In the genomic region with DNA sequence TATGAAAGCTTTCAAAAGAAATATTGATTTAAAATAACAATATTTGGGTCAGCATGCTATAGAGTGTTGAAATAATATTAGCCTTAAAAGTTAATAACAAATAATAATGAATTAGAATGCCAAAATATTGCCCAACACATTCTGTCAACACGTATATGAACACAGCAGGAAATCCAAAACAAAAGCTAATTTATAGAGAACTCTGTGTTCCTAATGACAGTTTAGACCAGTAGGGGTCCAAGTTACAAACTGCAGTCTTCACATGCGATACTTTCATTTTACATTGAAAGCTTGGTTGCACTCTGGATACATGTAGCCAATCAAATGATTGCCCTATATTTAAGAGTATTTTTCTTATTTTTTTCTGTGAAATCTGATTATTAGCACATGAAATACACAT, we compare ENCODE assay signal across 11 cellular contexts.
A peak's percentile ranks its signal among the peaks of the same experiment; 100 is the strongest.
DNase-seq lines count a peak whose midpoint lies in the region; ATAC-seq, FAIRE-seq and TF ChIP-seq lines count a peak whose summit lies in the region.
"Had no signal": no experiment of that assay in that cellular context is flagged by ENCODE, and none has a peak within 500 bp of the region (broad histone marks: within the 10 kb centered on the region; RNA-seq: fewer than 3 reads in every experiment).

No MANE protein-coding gene starts in this region.

- H3K36me3 ChIP-seq in cardiac muscle cell (no peaks in the 10 kb centered on the region), heart left ventricle (no peaks in the 10 kb centered on the region)
- H3K36me3 ChIP-seq: gastroesophageal sphincter, ovary had no signal

- no peak for ATAC-seq in heart left ventricle
- peak; percentile 59 for ATAC-seq in HG03558 (IDR thresholded peaks at IDR 0.05; ENCODE audit: extremely low read depth, unreplicated experiment)
- ATAC-seq: gastroesophageal sphincter had no signal

- TF ChIP-seq POLR2A in heart left ventricle (IDR thresholded peaks at IDR 0.05): no peak

- H3K27me3 Mint-ChIP-seq in chondrocyte (ENCODE audit: low read depth): no peaks in the 10 kb centered on the region

- intact Hi-C loops in heart left ventricle (cut with DNase I): loop anchor here in 2 of 10 donors (5.0 to 10.0 kb wide), 2 partner anchors 104 to 138 kb away; no protein-coding TSS in a partner anchor

- H3K4me3 ChIP-seq in cardiac muscle cell: no peak overlapping the region
- no peak overlapping the region for H3K4me3 ChIP-seq in heart left ventricle
- H3K4me3 ChIP-seq: BLaER1 treated with 17β-estradiol and CSF1 and Interleukin-3, amounts not matched to agents 10 nM and 100 nM; gastroesophageal sphincter; ovary had no signal

- no peak overlapping the region for H3K4me3 Mint-ChIP-seq in chondrocyte (ENCODE audit: unreplicated experiment)

- H3K27me3 ChIP-seq in cardiac muscle cell: no peaks in the 10 kb centered on the region
- H3K27me3 ChIP-seq in heart left ventricle: no peaks in the 10 kb centered on the region
- H3K27me3 ChIP-seq: BLaER1 treated with 17β-estradiol and CSF1 and Interleukin-3, amounts not matched to agents 10 nM and 100 nM; gastroesophageal sphincter; ovary had no signal

- H3K9me3 Mint-ChIP-seq in chondrocyte (ENCODE audit: low read depth): peaks cover 13% of the 10 kb centered on the region

- 58 to 71% (median 62%) methylated on average over 2 of the region's 2 CpGs for WGBS in heart left ventricle, 4 donors

- H3K4me1 ChIP-seq in cardiac muscle cell (ENCODE audit: low read depth): peaks cover 16% of the 10 kb centered on the region
- H3K4me1 ChIP-seq in heart left ventricle: peaks cover 0 to 12% (median 0%) of the 10 kb centered on the region in 12 donors
- H3K4me1 ChIP-seq: gastroesophageal sphincter had no signal

- H3K27ac ChIP-seq in cardiac muscle cell (no peak overlapping the region), heart left ventricle (no peak overlapping the region)
- H3K27ac ChIP-seq: BLaER1 treated with 17β-estradiol and CSF1 and Interleukin-3, amounts not matched to agents 10 nM and 100 nM; gastroesophageal sphincter; ovary had no signal

- H3K36me3 Mint-ChIP-seq in chondrocyte (ENCODE audit: low read depth): peaks cover 11% of the 10 kb centered on the region

- peak overlapping the region; percentile 78 for H3K27ac Mint-ChIP-seq in chondrocyte (ENCODE audit: unreplicated experiment)

- H3K9me3 ChIP-seq in cardiac muscle cell (ENCODE audit: low read depth) (no peaks in the 10 kb centered on the region), heart left ventricle (peaks cover 0 to 23% (median 4%) of the 10 kb centered on the region in 12 donors)
- H3K9me3 ChIP-seq: ovary had no signal

- no peak for FAIRE-seq in urothelium cell line (lab: Jason Lieb, UNC)

- peak in 1 of 2 donors; percentile 62 for DNase-seq in cardiac muscle cell (ENCODE audit: low read depth in 1 of 2, low spot score in 1 of 2)
- no peak for DNase-seq in heart left ventricle
- DNase-seq in chondrocyte (ENCODE audit: low spot score): no peak
- peak; percentile 9 for DNase-seq in urothelium cell line (ENCODE audit: low spot score)
- DNase-seq in NCI-H2029 (lab: John Stamatoyannopoulos, UW): no peak
- no peak for DNase-seq in dedifferentiated amniotic fluid mesenchymal stem cell (ENCODE audit: extremely low spot score)
- DNase-seq in CD1c-positive myeloid dendritic cell (ENCODE audit: extremely low spot score): no peak
- DNase-seq: ovary had no signal

- TF ChIP-seq CTCF in cardiac muscle cell (IDR thresholded peaks at IDR 0.05; ENCODE audit: low read depth, low read length) (peak; percentile 39), heart left ventricle (IDR thresholded peaks at IDR 0.05) (peak in 1 of 12 donors; percentile 5), chondrocyte (IDR thresholded peaks at IDR 0.05) (peak; percentile 73)

- H3K4me1 Mint-ChIP-seq in chondrocyte (ENCODE audit: low read depth): peaks cover 36% of the 10 kb centered on the region
